Comparison of ENCODE assay signal across 10 cellular contexts in the genomic region with DNA sequence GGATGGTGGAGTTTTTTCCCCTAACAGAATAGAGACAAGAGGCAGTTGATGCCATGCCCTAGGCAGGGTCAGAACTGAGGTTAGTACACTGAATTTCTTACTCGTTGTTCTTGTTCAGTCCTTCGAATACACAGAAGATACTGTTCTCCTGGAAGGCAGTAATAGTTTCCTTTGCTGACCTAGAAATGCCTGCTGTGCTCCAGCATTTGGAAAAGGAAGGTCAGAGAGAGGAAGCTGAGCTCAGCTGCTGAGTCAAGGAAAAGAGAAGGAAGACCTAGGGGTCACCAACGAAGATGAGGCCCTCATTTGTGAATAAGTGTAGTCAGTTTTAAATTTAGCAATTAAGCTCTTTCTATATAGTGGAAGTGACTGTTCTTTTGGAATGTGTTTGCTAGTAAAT.
DNase-seq lines count a peak whose midpoint lies in the region; ATAC-seq, FAIRE-seq and TF ChIP-seq lines count a peak whose summit lies in the region.
"Had no signal": no experiment of that assay in that cellular context is flagged by ENCODE, and none has a peak within 500 bp of the region (broad histone marks: within the 10 kb centered on the region; RNA-seq: fewer than 3 reads in every experiment).

No MANE protein-coding gene starts in this region.

- H3K9me3 ChIP-seq in kidney (ENCODE audit: control insufficient read depth in 1 of 2, low read length in 2 of 2) (no peaks in the 10 kb centered on the region), skeletal muscle tissue (ENCODE audit: control insufficient read depth in 3 of 3, low read length in 3 of 3) (no peaks in the 10 kb centered on the region)

- intact Hi-C loops in kidney (cut with DNase I) = no loop called here

- H3K27me3 ChIP-seq in brain microvascular endothelial cell (replicated peaks) = no peaks in the 10 kb centered on the region
- H3K27me3 ChIP-seq in skeletal muscle tissue (ENCODE audit: control insufficient read depth in 3 of 3, insufficient read depth in 3 of 3, low read length in 3 of 3) = no peaks in the 10 kb centered on the region

- FAIRE-seq in kidney (lab: Jason Lieb, UNC) = peak; percentile 11

- in situ Hi-C loops in brain microvascular endothelial cell (cut with HindIII; ENCODE audit: low pct_ligation_motif_present, low sequenced_read_pairs) = no loop called here

- H3K4me1 ChIP-seq in kidney (ENCODE audit: control insufficient read depth in 1 of 2, insufficient read depth in 1 of 2, low read depth in 1 of 2, low read length in 2 of 2) = peaks cover 14 to 23% of the 10 kb centered on the region in 2 donors
- peaks cover 20 to 32% (median 30%) of the 10 kb centered on the region in 3 donors for H3K4me1 ChIP-seq in skeletal muscle tissue (ENCODE audit: control insufficient read depth in 3 of 3, insufficient read depth in 3 of 3, low read length in 3 of 3)

- no peaks in the 10 kb centered on the region for H3K36me3 ChIP-seq in brain microvascular endothelial cell (replicated peaks)
- no peaks in the 10 kb centered on the region for H3K36me3 ChIP-seq in kidney (ENCODE audit: control insufficient read depth in 1 of 2, insufficient read depth in 2 of 2, low read length in 2 of 2)
- H3K36me3 ChIP-seq in skeletal muscle tissue (ENCODE audit: control insufficient read depth in 3 of 3, insufficient read depth in 3 of 3, low read length in 3 of 3) = no peaks in the 10 kb centered on the region

- DNase-seq in HCEC 1CT (peak; percentile 97), brain microvascular endothelial cell (peak; percentile 46), kidney (no peak), GOT3 (lab: John Stamatoyannopoulos, UW) (no peak)
- DNase-seq: activated CD8-positive, alpha-beta memory T cell treated with anti-CD3 and anti-CD28 coated beads for 24 hours; effector CD8-positive, alpha-beta T cell had no signal

- TF ChIP-seq CTCF in brain microvascular endothelial cell (IDR thresholded peaks at IDR 0.05; ENCODE audit: low read depth, low read length, missing control alignments) (no peak), kidney (IDR thresholded peaks at IDR 0.05; ENCODE audit: borderline replicate concordance, extremely low read depth, insufficient read depth) (no peak)

- ATAC-seq in GM18861 (IDR thresholded peaks at IDR 0.05; ENCODE audit: unreplicated experiment) (no peak), HG02571 (IDR thresholded peaks at IDR 0.05; ENCODE audit: unreplicated experiment) (no peak), GM21381 (IDR thresholded peaks at IDR 0.05; ENCODE audit: unreplicated experiment) (no peak)

- no peak overlapping the region for H3K9ac ChIP-seq in kidney (ENCODE audit: low read length in 2 of 2)
- H3K9ac ChIP-seq in skeletal muscle tissue (ENCODE audit: low read depth in 1 of 3, low read length in 3 of 3) = peak overlapping the region; percentile 13 to 26 (median 23)

- no peak overlapping the region for H3K4me3 ChIP-seq in brain microvascular endothelial cell (ENCODE audit: low read depth, low read length)
- no peak overlapping the region for H3K4me3 ChIP-seq in kidney (ENCODE audit: low read length in 2 of 2)
- H3K4me3 ChIP-seq in skeletal muscle tissue (ENCODE audit: low read length in 3 of 3) = peak overlapping the region in 2 of 3 donors; percentile 16 to 41

- H3K27ac ChIP-seq in brain microvascular endothelial cell (peak overlapping the region; percentile 91), kidney (ENCODE audit: low read depth in 2 of 2, low read length in 2 of 2) (peak overlapping the region; percentile 69 to 86), skeletal muscle tissue (ENCODE audit: low read depth, low read length) (peak overlapping the region; percentile 89)

Comparison
In these comparisons a context has a peak if more than half of its experiments do, and no peak if none do; other contexts are left out.
1. DNase-seq: peak in HCEC 1CT (single experiment) and brain microvascular endothelial cell (single experiment); none in kidney (single experiment) and GOT3 (single experiment).
2. H3K4me3 ChIP-seq: peak in skeletal muscle tissue (2 of 3); none in brain microvascular endothelial cell (single experiment) and kidney (0 of 2).
3. H3K9ac ChIP-seq: peak in skeletal muscle tissue (3 of 3); none in kidney (0 of 2).
4. Peak in every context shown above with its lines, with median percentiles within 50 percentile points of each other: H3K27ac ChIP-seq.